Comparison of ENCODE assay signal across 27 cellular contexts in the genomic region with DNA sequence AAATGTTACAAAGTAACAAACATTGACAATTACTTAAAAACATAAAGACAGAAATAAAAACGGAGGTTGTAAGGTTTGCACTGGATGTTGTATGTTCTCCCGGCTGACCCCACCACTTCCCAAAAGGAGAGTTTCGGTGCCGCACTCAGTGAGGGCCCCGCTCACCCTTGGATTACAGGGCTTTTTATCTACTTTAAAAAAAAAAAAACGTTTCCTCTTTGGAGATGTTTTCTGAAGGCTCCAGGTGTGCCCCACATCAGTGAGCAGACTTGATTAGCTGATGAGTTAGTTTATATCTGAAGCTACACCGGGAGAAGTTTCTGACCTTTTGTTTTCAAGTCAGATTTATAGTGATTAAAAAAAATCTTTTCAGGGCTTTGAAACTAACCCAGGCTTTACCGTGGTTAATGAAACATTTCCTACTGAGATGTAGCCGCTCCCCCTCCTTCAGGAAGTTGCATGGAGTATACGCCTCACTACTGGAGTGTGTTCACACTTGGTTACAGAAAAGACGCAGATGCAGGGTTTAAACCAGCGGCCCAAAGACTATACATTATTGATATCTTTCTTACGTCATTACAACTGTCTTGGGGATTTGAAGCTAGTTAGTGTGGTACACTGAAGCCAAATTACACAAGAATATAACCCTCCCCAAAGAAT. TPM values are rescaled to one million over a fixed set of nuclear protein-coding genes. Genes with fewer than 3 reads are reported as not detected.
DNase-seq lines count a peak whose midpoint lies in the region; ATAC-seq, FAIRE-seq and TF ChIP-seq lines count a peak whose summit lies in the region.
"Had no signal": no experiment of that assay in that cellular context is flagged by ENCODE, and none has a peak within 500 bp of the region (broad histone marks: within the 10 kb centered on the region; RNA-seq: fewer than 3 reads in every experiment).

No MANE protein-coding gene starts in this region.

- H3K36me3 ChIP-seq in OCI-LY7 (ENCODE audit: insufficient read depth, low read length) (0 out of 2 replicates have a peak, but pooled peaks cover 4% of the 10 kb centered on the region), MG63 (no peaks in the 10 kb centered on the region)
- H3K36me3 ChIP-seq: prostate gland, spleen, vagina had no signal

- peak overlapping the region; percentile 74 for H3K4me2 ChIP-seq in OCI-LY7 (ENCODE audit: low read length)
- H3K4me2 ChIP-seq: A549 had no signal

- no peaks in the 10 kb centered on the region for H4K20me1 ChIP-seq in OCI-LY7 (ENCODE audit: insufficient read depth, low read length)

- no peak for FAIRE-seq in RCC 7860 (lab: Jason Lieb, UNC)
- FAIRE-seq: A549, GM12878, HTR-8/SVneo had no signal

- CTCF ChIA-PET in OCI-LY7 (lab: Charles Lee; ENCODE audit: unreplicated experiment) (interaction anchor here (1.1 kb wide), 1 partner anchor 43 kb away, joined by 3 read pairs; no protein-coding TSS in a partner anchor), MCF 10A (lab: Yijun Ruan, JAX) (interaction anchor here (0.6 to 1.0 kb wide), 3 partner anchors 8 to 583 kb away, joined by 3 to 4 read pairs (median 4); no protein-coding TSS in a partner anchor)

- TF ChIP-seq CTCF in OCI-LY7 (conservative IDR thresholded peaks at IDR 0.05; ENCODE audit: low read length) (no peak), MCF 10A (IDR thresholded peaks at IDR 0.05; ENCODE audit: unreplicated experiment) (no peak)

- H3K9me3 Mint-ChIP-seq in activated naive CD8-positive, alpha-beta T cell treated with anti-CD3 and anti-CD28 coated beads, Interleukin-2, amount 50 U/mL, for 24 hours, result no peaks in the 10 kb centered on the region
- no peaks in the 10 kb centered on the region for H3K9me3 Mint-ChIP-seq in activated naive CD8-positive, alpha-beta T cell treated with anti-CD3 and anti-CD28 coated beads for 36 hours
- H3K9me3 Mint-ChIP-seq in MCF 10A (ENCODE audit: unreplicated experiment), result no peaks in the 10 kb centered on the region
- H3K9me3 Mint-ChIP-seq: activated naive CD8-positive, alpha-beta T cell treated with anti-CD3 and anti-CD28 coated beads, Interleukin-2, amount 10 ng/mL, durations not matched to agents 7 days and 5 days; brain; H9; natural killer cell treated with Interleukin-12 subunit alpha and Interleukin-12 subunit beta and Interleukin-15 and Interleukin-18, amount 100 ng/mL, for 72 hours; T-helper 2 cell treated with Interferon-gamma antibody and Interleukin-4, amounts not matched to agents 5 μg/mL and 100 μg/mL, for 36 hours had no signal

- H3K4me1 Mint-ChIP-seq in activated naive CD8-positive, alpha-beta T cell treated with anti-CD3 and anti-CD28 coated beads, Interleukin-2, amount 50 U/mL, for 24 hours, result peaks cover 23% of the 10 kb centered on the region
- H3K4me1 Mint-ChIP-seq in activated naive CD8-positive, alpha-beta T cell treated with anti-CD3 and anti-CD28 coated beads for 36 hours, result peaks cover 6% of the 10 kb centered on the region
- H3K4me1 Mint-ChIP-seq in MCF 10A (ENCODE audit: insufficient read depth, unreplicated experiment), result no peaks in the 10 kb centered on the region

- peak overlapping the region; percentile 10 for H3K27ac Mint-ChIP-seq in activated naive CD8-positive, alpha-beta T cell treated with anti-CD3 and anti-CD28 coated beads, Interleukin-2, amount 50 U/mL, for 24 hours
- no peak overlapping the region for H3K27ac Mint-ChIP-seq in activated naive CD8-positive, alpha-beta T cell treated with anti-CD3 and anti-CD28 coated beads for 36 hours
- H3K27ac Mint-ChIP-seq in MCF 10A (ENCODE audit: low read depth, unreplicated experiment), result no peak overlapping the region
- H3K27ac Mint-ChIP-seq: activated naive CD8-positive, alpha-beta T cell treated with anti-CD3 and anti-CD28 coated beads, Interleukin-2, amount 10 ng/mL, durations not matched to agents 7 days and 5 days; brain; H9; natural killer cell treated with Interleukin-12 subunit alpha and Interleukin-12 subunit beta and Interleukin-15 and Interleukin-18, amount 100 ng/mL, for 72 hours; T-helper 2 cell treated with Interferon-gamma antibody and Interleukin-4, amounts not matched to agents 5 μg/mL and 100 μg/mL, for 36 hours had no signal

- POLR2A ChIA-PET in OCI-LY7 (lab: Charles Lee) (interaction anchor here (0.6 to 8.3 kb wide), 16 partner anchors 7 to 558 kb away, joined by 3 to 187 read pairs (median 6); no protein-coding TSS in a partner anchor), MCF 10A (lab: Yijun Ruan, JAX) (interaction anchor here (0.8 to 1.9 kb wide), 2 partner anchors 9 to 182 kb away, joined by 3 to 14 read pairs; no protein-coding TSS in a partner anchor)

- peaks cover 11% of the 10 kb centered on the region; the same call in 1 of the 2 replicates for H3K79me2 ChIP-seq in OCI-LY7 (ENCODE audit: insufficient read depth, low read depth, low read length)

- no peak overlapping the region for H2AFZ ChIP-seq in OCI-LY7 (ENCODE audit: low read length)

- intact Hi-C loops in OCI-LY7 (cut with micrococcal nuclease; ENCODE audit: unreplicated experiment) (no loop called here), MCF 10A (cut with micrococcal nuclease) (no loop called here)

- no peaks in the 10 kb centered on the region for H3K27me3 ChIP-seq in MG63
- H3K27me3 ChIP-seq: foreskin keratinocyte, spleen, vagina had no signal

- H3K4me3 Mint-ChIP-seq in activated naive CD8-positive, alpha-beta T cell treated with anti-CD3 and anti-CD28 coated beads, Interleukin-2, amount 50 U/mL, for 24 hours, result no peak overlapping the region
- H3K4me3 Mint-ChIP-seq in activated naive CD8-positive, alpha-beta T cell treated with anti-CD3 and anti-CD28 coated beads for 36 hours, result no peak overlapping the region
- H3K4me3 Mint-ChIP-seq in MCF 10A (ENCODE audit: unreplicated experiment), result no peak overlapping the region
- H3K4me3 Mint-ChIP-seq: activated naive CD8-positive, alpha-beta T cell treated with anti-CD3 and anti-CD28 coated beads, Interleukin-2, amount 10 ng/mL, durations not matched to agents 7 days and 5 days; brain; H9; natural killer cell treated with Interleukin-12 subunit alpha and Interleukin-12 subunit beta and Interleukin-15 and Interleukin-18, amount 100 ng/mL, for 72 hours; T-helper 2 cell treated with Interferon-gamma antibody and Interleukin-4, amounts not matched to agents 5 μg/mL and 100 μg/mL, for 36 hours had no signal

- ATAC-seq in activated naive CD8-positive, alpha-beta T cell treated with anti-CD3 and anti-CD28 coated beads, Interleukin-2, amount 50 U/mL, for 24 hours, result no peak
- ATAC-seq: A549; foreskin keratinocyte; GM12878; natural killer cell treated with Interleukin-12 subunit alpha and Interleukin-12 subunit beta and Interleukin-15 and Interleukin-18, amount 100 ng/mL, for 72 hours had no signal

- DNase-seq in activated naive CD8-positive, alpha-beta T cell treated with anti-CD3 and anti-CD28 coated beads, Interleukin-2, amount 50 U/mL, for 24 hours, result no peak
- no peak for DNase-seq in activated naive CD8-positive, alpha-beta T cell treated with anti-CD3 and anti-CD28 coated beads for 36 hours
- DNase-seq in OCI-LY7 (ENCODE audit: low spot score) (peak; percentile 91), iris pigment epithelial cell (ENCODE audit: low read depth) (peak; percentile 17), RCC 7860 (ENCODE audit: low spot score) (no peak), MG63 (no peak), MCF 10A (ENCODE audit: unreplicated experiment) (no peak)
- DNase-seq in NK-92 treated with Interleukin-12 subunit alpha and Interleukin-12 subunit beta, amount 100 ng/mL, for 24 hours (lab: John Stamatoyannopoulos, UW), result no peak
- DNase-seq: activated CD4-positive, CD25-positive, alpha-beta regulatory T cell treated with anti-CD3 and anti-CD28 coated beads, Interleukin-2, amount 50 U/mL, for 72 hours; activated CD8-positive, alpha-beta memory T cell treated with anti-CD3 and anti-CD28 coated beads for 24 hours; activated naive CD8-positive, alpha-beta T cell treated with anti-CD3 and anti-CD28 coated beads, Interleukin-2, amount 10 ng/mL, durations not matched to agents 7 days and 5 days; foreskin keratinocyte; H9; mammary epithelial cell; NCI-H226; SHP77; spleen; substantia nigra had no signal

- H3K9me3 ChIP-seq in OCI-LY7 (ENCODE audit: low read length) (no peaks in the 10 kb centered on the region), MG63 (no peaks in the 10 kb centered on the region)
- H3K9me3 ChIP-seq: A549, prostate gland, spleen, vagina had no signal

- no peaks in the 10 kb centered on the region for H3K27me3 Mint-ChIP-seq in activated naive CD8-positive, alpha-beta T cell treated with anti-CD3 and anti-CD28 coated beads, Interleukin-2, amount 50 U/mL, for 24 hours
- no peaks in the 10 kb centered on the region for H3K27me3 Mint-ChIP-seq in activated naive CD8-positive, alpha-beta T cell treated with anti-CD3 and anti-CD28 coated beads for 36 hours
- no peaks in the 10 kb centered on the region for H3K27me3 Mint-ChIP-seq in MCF 10A (ENCODE audit: insufficient read depth, unreplicated experiment)
- H3K27me3 Mint-ChIP-seq: brain; natural killer cell treated with Interleukin-12 subunit alpha and Interleukin-12 subunit beta and Interleukin-15 and Interleukin-18, amount 100 ng/mL, for 72 hours had no signal

- BruUV-seq in OCI-LY7 (replicated peaks; lab: Mats Ljungman, UMichigan), result TSS peak; percentile 90
- no TSS peak for BruUV-seq in MCF 10A (replicated peaks; lab: Mats Ljungman, UMichigan)

- peaks cover 88% of the 10 kb centered on the region for H3K4me1 ChIP-seq in OCI-LY7 (ENCODE audit: insufficient read depth, low read length, poor library complexity, severe bottlenecking)
- H3K4me1 ChIP-seq: A549, foreskin keratinocyte, prostate gland, vagina had no signal

- H3K4me3 ChIP-seq in OCI-LY7 (ENCODE audit: low read depth, low read length, poor library complexity, severe bottlenecking) (peak overlapping the region; percentile 35), MG63 (no peak overlapping the region)
- H3K4me3 ChIP-seq: A549, GM12878, prostate gland, spleen, vagina had no signal

- no peaks in the 10 kb centered on the region for H3K36me3 Mint-ChIP-seq in activated naive CD8-positive, alpha-beta T cell treated with anti-CD3 and anti-CD28 coated beads, Interleukin-2, amount 50 U/mL, for 24 hours (ENCODE audit: low read depth)
- no peaks in the 10 kb centered on the region for H3K36me3 Mint-ChIP-seq in activated naive CD8-positive, alpha-beta T cell treated with anti-CD3 and anti-CD28 coated beads for 36 hours
- H3K36me3 Mint-ChIP-seq in MCF 10A (ENCODE audit: insufficient read depth, unreplicated experiment), result peaks cover 5% of the 10 kb centered on the region
- H3K36me3 Mint-ChIP-seq: activated naive CD8-positive, alpha-beta T cell treated with anti-CD3 and anti-CD28 coated beads, Interleukin-2, amount 10 ng/mL, durations not matched to agents 7 days and 5 days; brain; natural killer cell treated with Interleukin-12 subunit alpha and Interleukin-12 subunit beta and Interleukin-15 and Interleukin-18, amount 100 ng/mL, for 72 hours had no signal

- peak overlapping the region; percentile 99 for H3K27ac ChIP-seq in OCI-LY7 (ENCODE audit: low read depth, low read length, poor library complexity, severe bottlenecking)
- H3K27ac ChIP-seq: A549, C4-2B, foreskin keratinocyte, prostate gland, vagina had no signal

- H3K9me2 ChIP-seq in OCI-LY7 (ENCODE audit: insufficient read depth, low read length), result no peaks in the 10 kb centered on the region

RNA-seq across cellular contexts. Expression of gene BCL7A, which starts 38.0 kb away (rescaled TPM):
- total RNA-seq in activated naive CD8-positive, alpha-beta T cell treated with anti-CD3 and anti-CD28 coated beads for 36 hours, result 1 to 10 TPM; 6.7 to 7.2 TPM
- total RNA-seq in OCI-LY7 (2014; rRNA removed; shearing (Covaris generic)), result 66.2 and 76.2 TPM in 2 replicates
- total RNA-seq in OCI-LY7 (2022) (84.7 and 100 TPM in 2 replicates), MCF 10A (2022) (17.9 and 18.1 TPM in 2 replicates)
- 1.8 and 2.4 TPM in 2 replicates for total RNA-seq in MG63 (2014; rRNA removed; shearing (Covaris generic); ENCODE audit: low replicate concordance)

Comparison
In these comparisons a context has a peak if more than half of its experiments do, and no peak if none do; other contexts are left out.
1. DNase-seq: peak in OCI-LY7 (single experiment) and iris pigment epithelial cell (single experiment); none in activated naive CD8-positive, alpha-beta T cell treated with anti-CD3 and anti-CD28 coated beads, Interleukin-2, amount 50 U/mL, for 24 hours (single experiment), activated naive CD8-positive, alpha-beta T cell treated with anti-CD3 and anti-CD28 coated beads for 36 hours (single experiment), RCC 7860 (single experiment), MG63 (single experiment), MCF 10A (single experiment) and NK-92 treated with Interleukin-12 subunit alpha and Interleukin-12 subunit beta, amount 100 ng/mL, for 24 hours (single experiment).